9 cellular contexts compared by ENCODE assay signal in genomic region chr13:99895428-99895998, GRCh38.
DNase-seq lines count a peak whose midpoint lies in the region; ATAC-seq and TF ChIP-seq lines count a peak whose summit lies in the region.
"Had no signal": no experiment of that assay in that cellular context is flagged by ENCODE, and none has a peak within 500 bp of the region (broad histone marks: within the 10 kb centered on the region; RNA-seq: fewer than 3 reads in every experiment).

No MANE protein-coding gene starts in this region.

- H3K27ac Mint-ChIP-seq in endothelial cell (ENCODE audit: unreplicated experiment) (no peak overlapping the region), progenitor cell of endocrine pancreas (no peak overlapping the region)

- H3K9me3 ChIP-seq in BLaER1 (peaks cover 22% of the 10 kb centered on the region), RWPE2 (ENCODE audit: severe bottlenecking) (no peaks in the 10 kb centered on the region)

- no peak for DNase-seq in RWPE2 (ENCODE audit: low spot score)
- DNase-seq in endothelial cell (ENCODE audit: low spot score) = peak; percentile 18
- DNase-seq in progenitor cell of endocrine pancreas (ENCODE audit: low spot score, unreplicated experiment) = no peak
- DNase-seq in UCSD-AML1 (lab: John Stamatoyannopoulos, UW; ENCODE audit: unreplicated experiment) = no peak
- DNase-seq in SW 1271 (lab: John Stamatoyannopoulos, UW) = no peak
- no peak for DNase-seq in NCI-H2081 treated with DMSO at 0.1 percent for 48 hours (lab: John Stamatoyannopoulos, UW)
- DNase-seq: activated CD4-positive, alpha-beta T cell treated with anti-CD3 and anti-CD28 coated beads, Interleukin-2, amount 50 U/mL, for 48 hours had no signal

- peaks cover 10% of the 10 kb centered on the region for H3K4me1 Mint-ChIP-seq in endothelial cell (ENCODE audit: unreplicated experiment)
- H3K4me1 Mint-ChIP-seq in progenitor cell of endocrine pancreas (ENCODE audit: low read depth) = peaks cover 3% of the 10 kb centered on the region

- TF ChIP-seq CTCF in RWPE2 (IDR thresholded peaks at IDR 0.05; ENCODE audit: poor library complexity, severe bottlenecking) (no peak), endothelial cell (IDR thresholded peaks at IDR 0.05; ENCODE audit: unreplicated experiment) (no peak), progenitor cell of endocrine pancreas (IDR thresholded peaks at IDR 0.05; ENCODE audit: unreplicated experiment) (no peak)

- H3K4me1 ChIP-seq in BLaER1 = no peaks in the 10 kb centered on the region
- no peaks in the 10 kb centered on the region for H3K4me1 ChIP-seq in RWPE2 (ENCODE audit: insufficient read depth, poor library complexity, severe bottlenecking)

- H3K4me3 Mint-ChIP-seq in endothelial cell (ENCODE audit: unreplicated experiment) (peak overlapping the region; percentile 77), progenitor cell of endocrine pancreas (ENCODE audit: low read depth) (peak overlapping the region; percentile 25)

- H3K9me3 Mint-ChIP-seq in endothelial cell (ENCODE audit: unreplicated experiment) = no peaks in the 10 kb centered on the region
- H3K9me3 Mint-ChIP-seq in progenitor cell of endocrine pancreas (ENCODE audit: low read depth) = no peaks in the 10 kb centered on the region

- H3K4me2 ChIP-seq in BLaER1 = no peak overlapping the region

- H3K27ac ChIP-seq in BLaER1 (no peak overlapping the region), RWPE2 (ENCODE audit: poor library complexity, severe bottlenecking) (no peak overlapping the region)

- H3K27me3 Mint-ChIP-seq in endothelial cell (ENCODE audit: unreplicated experiment) (peaks cover 13% of the 10 kb centered on the region), progenitor cell of endocrine pancreas (peaks cover 85% of the 10 kb centered on the region)

- H3K4me3 ChIP-seq in BLaER1 (peak overlapping the region; percentile 41), RWPE2 (ENCODE audit: severe bottlenecking) (no peak overlapping the region)

- no peaks in the 10 kb centered on the region for H4K20me1 ChIP-seq in BLaER1

- ATAC-seq in RWPE2 (ENCODE audit: low read depth) (0 out of 3 replicates have a peak, but pooled peaks have one; percentile 17), HG03139 (IDR thresholded peaks at IDR 0.05; ENCODE audit: unreplicated experiment) (no peak)

- H3K36me3 ChIP-seq in BLaER1 = no peaks in the 10 kb centered on the region
- no peaks in the 10 kb centered on the region for H3K36me3 ChIP-seq in RWPE2 (ENCODE audit: low read depth)

- H3K9ac ChIP-seq in BLaER1 = no peak overlapping the region

- H3K27me3 ChIP-seq in BLaER1 = peaks cover 44% of the 10 kb centered on the region
- peaks cover 32% of the 10 kb centered on the region for H3K27me3 ChIP-seq in RWPE2 (ENCODE audit: insufficient read depth, poor library complexity, severe bottlenecking)

- H3K36me3 Mint-ChIP-seq in endothelial cell (ENCODE audit: low read depth, unreplicated experiment) = no peaks in the 10 kb centered on the region
- peaks cover 2% of the 10 kb centered on the region for H3K36me3 Mint-ChIP-seq in progenitor cell of endocrine pancreas (ENCODE audit: insufficient read depth)
